1 cellular context compared by ENCODE assay signal in genomic region chr5:80988419-80988925, GRCh38.
TF ChIP-seq lines count a peak whose summit lies in the region.

No MANE protein-coding gene starts in this region.

TF ChIP-seq in A549, 52 proteins besides CTCF, POLR2A, EP300 and RAD21:
- no peak for TF ChIP-seq ELK1 (IDR thresholded peaks at IDR 0.05; ENCODE audit: low read depth, low read length)
- TF ChIP-seq NPAS2 (CRISPR knock-in tag; IDR thresholded peaks at IDR 0.05; ENCODE audit: borderline replicate concordance), result no peak
- no peak for TF ChIP-seq NR3C1 (IDR thresholded peaks at IDR 0.05)
- no peak for TF ChIP-seq GATA3 (IDR thresholded peaks at IDR 0.05; ENCODE audit: borderline replicate concordance)
- no peak for TF ChIP-seq RCOR1 (IDR thresholded peaks at IDR 0.05; ENCODE audit: low read depth, low read length)
- TF ChIP-seq HEYL (CRISPR knock-in tag; IDR thresholded peaks at IDR 0.05), result no peak
- TF ChIP-seq FOXS1 (CRISPR knock-in tag; IDR thresholded peaks at IDR 0.05), result no peak
